In the genomic region with DNA sequence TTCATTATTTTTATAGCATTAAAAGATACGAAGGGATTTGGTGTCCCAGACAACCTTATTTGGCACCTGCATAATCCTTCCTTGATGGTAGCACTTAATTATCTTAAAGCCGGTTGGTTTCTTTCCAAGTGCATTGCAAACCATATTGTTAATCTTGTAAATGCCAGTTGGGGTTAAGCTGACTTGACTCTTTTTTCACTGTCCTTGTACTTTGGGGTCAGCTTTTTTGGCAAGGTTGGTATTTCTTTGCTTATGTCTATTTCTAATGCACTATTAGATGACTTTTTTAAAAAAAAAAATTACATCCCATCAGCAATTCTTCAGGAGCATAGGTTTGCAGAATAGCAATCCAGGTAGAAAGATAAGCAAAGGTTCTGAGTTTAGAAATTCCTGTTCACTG, we compare ENCODE assay signal across 26 cellular contexts.
"Had no signal": no experiment of that assay in that cellular context is flagged by ENCODE, and none has a peak within 500 bp of the region (broad histone marks: within the 10 kb centered on the region; RNA-seq: fewer than 3 reads in every experiment).

No MANE protein-coding gene starts in this region.

- H3K27ac ChIP-seq: dorsolateral prefrontal cortex, esophagus muscularis mucosa, foreskin keratinocyte, gastroesophageal sphincter, heart left ventricle, hepatocyte, pancreas, right atrium auricular region, sigmoid colon, stomach, thyroid gland, vagina had no signal

- H3K4me1 ChIP-seq: esophagus muscularis mucosa, foreskin keratinocyte, gastroesophageal sphincter, heart left ventricle, pancreas, right atrium auricular region, sigmoid colon, stomach, thyroid gland, vagina had no signal

- H3K27me3 ChIP-seq: dorsolateral prefrontal cortex, esophagus muscularis mucosa, foreskin keratinocyte, gastroesophageal sphincter, heart left ventricle, hepatocyte, pancreas, right atrium auricular region, sigmoid colon, stomach, thyroid gland, vagina had no signal

- H3K4me2 ChIP-seq: hepatocyte had no signal

- ATAC-seq: foreskin keratinocyte; gastroesophageal sphincter; heart left ventricle; left lobe of liver; natural killer cell; pancreas; stimulated activated effector memory CD8-positive, alpha-beta T cell treated with anti-CD3 and anti-CD28 coated beads, Interleukin-12 subunit alpha, Interleukin-12 subunit beta, amount 100 ng/mL, for 72 hours had no signal

- H3K4me1 Mint-ChIP-seq: endodermal cell; memory B cell; natural killer cell; stimulated activated effector memory CD8-positive, alpha-beta T cell treated with anti-CD3 and anti-CD28 coated beads, Interleukin-12 subunit alpha, Interleukin-12 subunit beta, amount 100 ng/mL, for 72 hours had no signal

- H3K9me3 ChIP-seq: esophagus muscularis mucosa, pancreas, right atrium auricular region, sigmoid colon, thyroid gland, vagina had no signal

- H3K27ac Mint-ChIP-seq: endodermal cell; memory B cell; natural killer cell; stimulated activated effector memory CD8-positive, alpha-beta T cell treated with anti-CD3 and anti-CD28 coated beads, Interleukin-12 subunit alpha, Interleukin-12 subunit beta, amount 100 ng/mL, for 72 hours had no signal

- H3K4me3 Mint-ChIP-seq: endodermal cell; memory B cell; natural killer cell; stimulated activated effector memory CD8-positive, alpha-beta T cell treated with anti-CD3 and anti-CD28 coated beads, Interleukin-12 subunit alpha, Interleukin-12 subunit beta, amount 100 ng/mL, for 72 hours had no signal

- H3K4me3 ChIP-seq: dorsolateral prefrontal cortex, esophagus muscularis mucosa, gastroesophageal sphincter, heart left ventricle, hepatocyte, lung, pancreas, right atrium auricular region, sigmoid colon, stomach, thyroid gland, vagina had no signal

- DNase-seq: cortex of kidney; dorsolateral prefrontal cortex; effector CD8-positive, alpha-beta T cell; endodermal cell; heart left ventricle; kidney; natural killer cell; occipital lobe; pancreas; sigmoid colon; stimulated activated CD4-positive, alpha-beta T cell treated with anti-CD3 and anti-CD28 coated beads, Interleukin-2, amount 100 ng/mL, for 24 hours; stimulated activated CD4-positive, alpha-beta T cell treated with anti-CD3 and anti-CD28 coated beads, Interleukin-4, amount 100 ng/mL, for 24 hours; stimulated activated naive CD4-positive, alpha-beta T cell treated with Interleukin-2 at 50 U/mL for 16 hours; stomach; thyroid gland; trophoblast cell had no signal

- H3K36me3 Mint-ChIP-seq: natural killer cell; stimulated activated effector memory CD8-positive, alpha-beta T cell treated with anti-CD3 and anti-CD28 coated beads, Interleukin-12 subunit alpha, Interleukin-12 subunit beta, amount 100 ng/mL, for 72 hours had no signal

- H2AFZ ChIP-seq: hepatocyte had no signal

- H3K27me3 Mint-ChIP-seq: memory B cell had no signal

- H3K36me3 ChIP-seq: esophagus muscularis mucosa, gastroesophageal sphincter, heart left ventricle, pancreas, right atrium auricular region, sigmoid colon, stomach, thyroid gland, vagina had no signal
